1 cellular context compared by ENCODE assay signal in the genomic region with DNA sequence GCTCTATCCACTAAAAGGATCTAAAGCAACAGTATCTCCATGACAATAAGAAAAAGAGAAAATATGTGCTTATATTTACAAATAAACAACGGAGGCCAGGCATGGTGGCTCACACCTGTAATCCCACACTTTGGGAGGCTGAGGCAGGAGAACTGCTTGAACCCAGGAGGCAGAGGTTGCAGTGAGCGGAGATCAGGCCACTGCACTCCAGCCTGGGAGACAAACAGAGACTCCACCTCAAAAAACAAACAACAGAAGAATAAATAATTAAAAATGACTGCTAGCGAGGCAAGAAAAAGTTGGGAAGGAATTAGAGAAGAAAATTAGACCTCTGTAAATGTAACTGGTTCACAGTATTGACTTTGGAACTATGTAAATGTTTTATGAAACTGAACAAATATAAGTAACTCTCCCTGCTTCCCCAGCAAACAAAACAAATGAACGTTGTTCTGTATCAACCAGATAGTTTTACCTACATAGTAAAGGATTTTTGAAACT.
TF ChIP-seq lines count a peak whose summit lies in the region.

No MANE protein-coding gene starts in this region.

TF ChIP-seq in HepG2, 621 proteins besides CTCF, POLR2A, EP300 and RAD21 (continued from another document and continues in another):
- TF ChIP-seq, protein P1, sequence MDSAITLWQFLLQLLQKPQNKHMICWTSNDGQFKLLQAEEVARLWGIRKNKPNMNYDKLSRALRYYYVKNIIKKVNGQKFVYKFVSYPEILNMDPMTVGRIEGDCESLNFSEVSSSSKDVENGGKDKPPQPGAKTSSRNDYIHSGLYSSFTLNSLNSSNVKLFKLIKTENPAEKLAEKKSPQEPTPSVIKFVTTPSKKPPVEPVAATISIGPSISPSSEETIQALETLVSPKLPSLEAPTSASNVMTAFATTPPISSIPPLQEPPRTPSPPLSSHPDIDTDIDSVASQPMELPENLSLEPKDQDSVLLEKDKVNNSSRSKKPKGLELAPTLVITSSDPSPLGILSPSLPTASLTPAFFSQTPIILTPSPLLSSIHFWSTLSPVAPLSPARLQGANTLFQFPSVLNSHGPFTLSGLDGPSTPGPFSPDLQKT (CRISPR knock-in tag; IDR thresholded peaks at IDR 0.05; ENCODE audit: borderline replicate concordance): no peak
- no peak for TF ChIP-seq ZNF614 (CRISPR knock-in tag; IDR thresholded peaks at IDR 0.05; ENCODE audit: borderline replicate concordance)
- no peak for TF ChIP-seq IKZF1 (IDR thresholded peaks at IDR 0.05)
- peak; percentile 85; the same call in 1 of the 2 replicates for TF ChIP-seq ADNP (CRISPR knock-in tag; IDR thresholded peaks at IDR 0.05)
- TF ChIP-seq DPF2 (CRISPR knock-in tag; IDR thresholded peaks at IDR 0.05; ENCODE audit: borderline replicate concordance, low read depth): no peak; the same call in 1 of the 2 replicates
- TF ChIP-seq, protein P2, sequence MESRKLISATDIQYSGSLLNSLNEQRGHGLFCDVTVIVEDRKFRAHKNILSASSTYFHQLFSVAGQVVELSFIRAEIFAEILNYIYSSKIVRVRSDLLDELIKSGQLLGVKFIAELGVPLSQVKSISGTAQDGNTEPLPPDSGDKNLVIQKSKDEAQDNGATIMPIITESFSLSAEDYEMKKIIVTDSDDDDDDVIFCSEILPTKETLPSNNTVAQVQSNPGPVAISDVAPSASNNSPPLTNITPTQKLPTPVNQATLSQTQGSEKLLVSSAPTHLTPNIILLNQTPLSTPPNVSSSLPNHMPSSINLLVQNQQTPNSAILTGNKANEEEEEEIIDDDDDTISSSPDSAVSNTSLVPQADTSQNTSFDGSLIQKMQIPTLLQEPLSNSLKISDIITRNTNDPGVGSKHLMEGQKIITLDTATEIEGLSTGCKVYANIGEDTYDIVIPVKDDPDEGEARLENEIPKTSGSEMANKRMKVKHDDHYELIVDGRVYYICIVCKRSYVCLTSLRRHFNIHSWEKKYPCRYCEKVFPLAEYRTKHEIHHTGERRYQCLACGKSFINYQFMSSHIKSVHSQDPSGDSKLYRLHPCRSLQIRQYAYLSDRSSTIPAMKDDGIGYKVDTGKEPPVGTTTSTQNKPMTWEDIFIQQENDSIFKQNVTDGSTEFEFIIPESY (CRISPR knock-in tag; IDR thresholded peaks at IDR 0.05): peak; percentile 33; the same call in 1 of the 2 replicates
- TF ChIP-seq PHB2 (IDR thresholded peaks at IDR 0.05; ENCODE audit: partially characterized antibody): no peak
- TF ChIP-seq KAT7 (CRISPR knock-in tag; IDR thresholded peaks at IDR 0.05; ENCODE audit: borderline replicate concordance): no peak
- TF ChIP-seq NONO (IDR thresholded peaks at IDR 0.05): no peak
- no peak for TF ChIP-seq NONO (CRISPR knock-in tag; conservative IDR thresholded peaks at IDR 0.05)
- TF ChIP-seq, protein P3, sequence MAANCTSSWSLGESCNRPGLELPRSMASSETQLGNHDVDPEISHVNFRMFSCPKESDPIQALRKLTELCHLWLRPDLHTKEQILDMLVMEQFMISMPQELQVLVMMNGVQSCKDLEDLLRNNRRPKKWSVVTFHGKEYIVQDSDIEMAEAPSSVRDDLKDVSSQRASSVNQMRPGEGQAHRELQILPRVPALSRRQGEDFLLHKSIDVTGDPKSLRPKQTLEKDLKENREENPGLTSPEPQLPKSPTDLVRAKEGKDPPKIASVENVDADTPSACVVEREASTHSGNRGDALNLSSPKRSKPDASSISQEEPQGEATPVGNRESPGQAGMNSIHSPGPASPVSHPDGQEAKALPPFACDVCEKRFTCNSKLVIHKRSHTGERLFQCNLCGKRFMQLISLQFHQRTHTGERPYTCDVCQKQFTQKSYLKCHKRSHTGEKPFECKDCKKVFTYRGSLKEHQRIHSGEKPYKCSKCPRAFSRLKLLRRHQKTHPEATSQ (CRISPR knock-in tag; IDR thresholded peaks at IDR 0.05; ENCODE audit: borderline replicate concordance): no peak
- peak; percentile 85 for TF ChIP-seq FOXA3 (CRISPR knock-in tag; IDR thresholded peaks at IDR 0.05)
- no peak for TF ChIP-seq RORA (CRISPR knock-in tag; IDR thresholded peaks at IDR 0.05)
- no peak; the same call in 1 of the 2 replicates for TF ChIP-seq SMC3 (IDR thresholded peaks at IDR 0.05; ENCODE audit: low read length)
- TF ChIP-seq RXRB (CRISPR knock-in tag; IDR thresholded peaks at IDR 0.05; ENCODE audit: borderline replicate concordance): peak; percentile 53; the same call in 1 of the 2 replicates
- peak; percentile 20; the same call in 1 of the 2 replicates for TF ChIP-seq SMAD3 (CRISPR knock-in tag; IDR thresholded peaks at IDR 0.05)
- TF ChIP-seq ZZZ3 (CRISPR knock-in tag; IDR thresholded peaks at IDR 0.05; ENCODE audit: borderline replicate concordance): no peak
- TF ChIP-seq TBP (CRISPR knock-in tag; IDR thresholded peaks at IDR 0.05): no peak
- TF ChIP-seq ZNF777 (CRISPR knock-in tag; IDR thresholded peaks at IDR 0.05): no peak
- no peak for TF ChIP-seq ARHGAP35 (CRISPR knock-in tag; IDR thresholded peaks at IDR 0.05; ENCODE audit: borderline replicate concordance)
- TF ChIP-seq SIX1 (CRISPR knock-in tag; IDR thresholded peaks at IDR 0.05; ENCODE audit: borderline replicate concordance): peak; percentile 54; the same call in 1 of the 2 replicates
- peak; percentile 35; the same call in 1 of the 2 replicates for TF ChIP-seq NR2F6 (IDR thresholded peaks at IDR 0.05)
- TF ChIP-seq NR2F6 (CRISPR knock-in tag; IDR thresholded peaks at IDR 0.05): no peak
- no peak for TF ChIP-seq STAG1 (CRISPR knock-in tag; IDR thresholded peaks at IDR 0.05)
- 0 out of 2 replicates have a peak, but pooled peaks have one; percentile 25 for TF ChIP-seq MIER3 (CRISPR knock-in tag; IDR thresholded peaks at IDR 0.05; ENCODE audit: borderline replicate concordance)
- TF ChIP-seq STAT5B (CRISPR knock-in tag; IDR thresholded peaks at IDR 0.05): no peak
- TF ChIP-seq, protein P4, sequence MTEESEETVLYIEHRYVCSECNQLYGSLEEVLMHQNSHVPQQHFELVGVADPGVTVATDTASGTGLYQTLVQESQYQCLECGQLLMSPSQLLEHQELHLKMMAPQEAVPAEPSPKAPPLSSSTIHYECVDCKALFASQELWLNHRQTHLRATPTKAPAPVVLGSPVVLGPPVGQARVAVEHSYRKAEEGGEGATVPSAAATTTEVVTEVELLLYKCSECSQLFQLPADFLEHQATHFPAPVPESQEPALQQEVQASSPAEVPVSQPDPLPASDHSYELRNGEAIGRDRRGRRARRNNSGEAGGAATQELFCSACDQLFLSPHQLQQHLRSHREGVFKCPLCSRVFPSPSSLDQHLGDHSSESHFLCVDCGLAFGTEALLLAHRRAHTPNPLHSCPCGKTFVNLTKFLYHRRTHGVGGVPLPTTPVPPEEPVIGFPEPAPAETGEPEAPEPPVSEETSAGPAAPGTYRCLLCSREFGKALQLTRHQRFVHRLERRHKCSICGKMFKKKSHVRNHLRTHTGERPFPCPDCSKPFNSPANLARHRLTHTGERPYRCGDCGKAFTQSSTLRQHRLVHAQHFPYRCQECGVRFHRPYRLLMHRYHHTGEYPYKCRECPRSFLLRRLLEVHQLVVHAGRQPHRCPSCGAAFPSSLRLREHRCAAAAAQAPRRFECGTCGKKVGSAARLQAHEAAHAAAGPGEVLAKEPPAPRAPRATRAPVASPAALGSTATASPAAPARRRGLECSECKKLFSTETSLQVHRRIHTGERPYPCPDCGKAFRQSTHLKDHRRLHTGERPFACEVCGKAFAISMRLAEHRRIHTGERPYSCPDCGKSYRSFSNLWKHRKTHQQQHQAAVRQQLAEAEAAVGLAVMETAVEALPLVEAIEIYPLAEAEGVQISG (CRISPR knock-in tag; IDR thresholded peaks at IDR 0.05): no peak
- TF ChIP-seq NFIC (IDR thresholded peaks at IDR 0.05; ENCODE audit: low read length): peak; percentile 74; the same call in 1 of the 2 replicates
- peak; percentile 83; the same call in 1 of the 2 replicates for TF ChIP-seq KDM1A (CRISPR knock-in tag; IDR thresholded peaks at IDR 0.05)
- TF ChIP-seq, protein P5, sequence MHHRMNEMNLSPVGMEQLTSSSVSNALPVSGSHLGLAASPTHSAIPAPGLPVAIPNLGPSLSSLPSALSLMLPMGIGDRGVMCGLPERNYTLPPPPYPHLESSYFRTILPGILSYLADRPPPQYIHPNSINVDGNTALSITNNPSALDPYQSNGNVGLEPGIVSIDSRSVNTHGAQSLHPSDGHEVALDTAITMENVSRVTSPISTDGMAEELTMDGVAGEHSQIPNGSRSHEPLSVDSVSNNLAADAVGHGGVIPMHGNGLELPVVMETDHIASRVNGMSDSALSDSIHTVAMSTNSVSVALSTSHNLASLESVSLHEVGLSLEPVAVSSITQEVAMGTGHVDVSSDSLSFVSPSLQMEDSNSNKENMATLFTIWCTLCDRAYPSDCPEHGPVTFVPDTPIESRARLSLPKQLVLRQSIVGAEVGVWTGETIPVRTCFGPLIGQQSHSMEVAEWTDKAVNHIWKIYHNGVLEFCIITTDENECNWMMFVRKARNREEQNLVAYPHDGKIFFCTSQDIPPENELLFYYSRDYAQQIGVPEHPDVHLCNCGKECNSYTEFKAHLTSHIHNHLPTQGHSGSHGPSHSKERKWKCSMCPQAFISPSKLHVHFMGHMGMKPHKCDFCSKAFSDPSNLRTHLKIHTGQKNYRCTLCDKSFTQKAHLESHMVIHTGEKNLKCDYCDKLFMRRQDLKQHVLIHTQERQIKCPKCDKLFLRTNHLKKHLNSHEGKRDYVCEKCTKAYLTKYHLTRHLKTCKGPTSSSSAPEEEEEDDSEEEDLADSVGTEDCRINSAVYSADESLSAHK (CRISPR knock-in tag; IDR thresholded peaks at IDR 0.05; ENCODE audit: borderline replicate concordance): no peak
- no peak for TF ChIP-seq HMGA1 (CRISPR knock-in tag; conservative IDR thresholded peaks at IDR 0.05)
- TF ChIP-seq DR1 (CRISPR knock-in tag; IDR thresholded peaks at IDR 0.05): no peak
- TF ChIP-seq, protein P6, sequence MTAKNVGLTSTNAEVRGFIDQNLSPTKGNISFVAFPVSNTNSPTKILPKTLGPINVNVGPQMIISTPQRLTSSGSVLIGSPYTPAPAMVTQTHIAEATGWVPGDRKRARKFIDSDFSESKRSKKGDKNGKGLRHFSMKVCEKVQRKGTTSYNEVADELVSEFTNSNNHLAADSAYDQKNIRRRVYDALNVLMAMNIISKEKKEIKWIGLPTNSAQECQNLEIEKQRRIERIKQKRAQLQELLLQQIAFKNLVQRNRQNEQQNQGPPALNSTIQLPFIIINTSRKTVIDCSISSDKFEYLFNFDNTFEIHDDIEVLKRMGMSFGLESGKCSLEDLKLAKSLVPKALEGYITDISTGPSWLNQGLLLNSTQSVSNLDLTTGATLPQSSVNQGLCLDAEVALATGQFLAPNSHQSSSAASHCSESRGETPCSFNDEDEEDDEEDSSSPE (CRISPR knock-in tag; IDR thresholded peaks at IDR 0.05): no peak
- peak; percentile 99 for TF ChIP-seq ZMYM3 (CRISPR knock-in tag; IDR thresholded peaks at IDR 0.05)
- TF ChIP-seq ATRX (CRISPR knock-in tag; IDR thresholded peaks at IDR 0.05; ENCODE audit: borderline replicate concordance): no peak
- no peak for TF ChIP-seq RELA (CRISPR knock-in tag; IDR thresholded peaks at IDR 0.05)
- TF ChIP-seq, protein P7, sequence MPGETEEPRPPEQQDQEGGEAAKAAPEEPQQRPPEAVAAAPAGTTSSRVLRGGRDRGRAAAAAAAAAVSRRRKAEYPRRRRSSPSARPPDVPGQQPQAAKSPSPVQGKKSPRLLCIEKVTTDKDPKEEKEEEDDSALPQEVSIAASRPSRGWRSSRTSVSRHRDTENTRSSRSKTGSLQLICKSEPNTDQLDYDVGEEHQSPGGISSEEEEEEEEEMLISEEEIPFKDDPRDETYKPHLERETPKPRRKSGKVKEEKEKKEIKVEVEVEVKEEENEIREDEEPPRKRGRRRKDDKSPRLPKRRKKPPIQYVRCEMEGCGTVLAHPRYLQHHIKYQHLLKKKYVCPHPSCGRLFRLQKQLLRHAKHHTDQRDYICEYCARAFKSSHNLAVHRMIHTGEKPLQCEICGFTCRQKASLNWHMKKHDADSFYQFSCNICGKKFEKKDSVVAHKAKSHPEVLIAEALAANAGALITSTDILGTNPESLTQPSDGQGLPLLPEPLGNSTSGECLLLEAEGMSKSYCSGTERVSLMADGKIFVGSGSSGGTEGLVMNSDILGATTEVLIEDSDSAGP (CRISPR knock-in tag; IDR thresholded peaks at IDR 0.05; ENCODE audit: borderline replicate concordance): no peak
- no peak for TF ChIP-seq SMARCE1 (IDR thresholded peaks at IDR 0.05; ENCODE audit: borderline replicate concordance)
- TF ChIP-seq, protein P8, sequence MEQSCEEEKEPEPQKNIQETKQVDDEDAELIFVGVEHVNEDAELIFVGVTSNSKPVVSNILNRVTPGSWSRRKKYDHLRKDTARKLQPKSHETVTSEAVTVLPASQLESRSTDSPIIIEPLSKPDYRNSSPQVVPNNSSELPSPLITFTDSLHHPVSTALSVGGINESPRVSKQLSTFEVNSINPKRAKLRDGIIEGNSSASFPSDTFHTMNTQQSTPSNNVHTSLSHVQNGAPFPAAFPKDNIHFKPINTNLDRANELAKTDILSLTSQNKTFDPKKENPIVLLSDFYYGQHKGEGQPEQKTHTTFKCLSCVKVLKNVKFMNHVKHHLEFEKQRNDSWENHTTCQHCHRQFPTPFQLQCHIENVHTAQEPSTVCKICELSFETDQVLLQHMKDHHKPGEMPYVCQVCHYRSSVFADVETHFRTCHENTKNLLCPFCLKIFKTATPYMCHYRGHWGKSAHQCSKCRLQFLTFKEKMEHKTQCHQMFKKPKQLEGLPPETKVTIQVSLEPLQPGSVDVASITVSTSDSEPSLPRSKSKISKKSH (CRISPR knock-in tag; IDR thresholded peaks at IDR 0.05; ENCODE audit: borderline replicate concordance): no peak
- peak; percentile 63 for TF ChIP-seq SAP130 (CRISPR knock-in tag; IDR thresholded peaks at IDR 0.05; ENCODE audit: low read depth)
- TF ChIP-seq HDAC2 (CRISPR knock-in tag; IDR thresholded peaks at IDR 0.05): peak; percentile 53
- TF ChIP-seq GZF1 (CRISPR knock-in tag; IDR thresholded peaks at IDR 0.05): no peak
- 0 out of 2 replicates have a peak, but pooled peaks have one; percentile 25 for TF ChIP-seq KLF6 (CRISPR knock-in tag; IDR thresholded peaks at IDR 0.05)
- TF ChIP-seq JARID2 (CRISPR knock-in tag; IDR thresholded peaks at IDR 0.05; ENCODE audit: insufficient replicate concordance): no peak
